8 cellular contexts compared by ENCODE assay signal in genomic region chr12:89525824-89526770, GRCh38. TPM values are rescaled to one million over a fixed set of nuclear protein-coding genes. Genes with fewer than 3 reads are reported as not detected.
DNase-seq lines count a peak whose midpoint lies in the region; ATAC-seq and TF ChIP-seq lines count a peak whose summit lies in the region.

POC1B (minus strand) TSS chr12:89526047; CDS start chr12:89525895, 152 bp downstream.

- H3K4me3 Mint-ChIP-seq in activated naive CD4-positive, alpha-beta T cell treated with anti-CD3 and anti-CD28 coated beads, Interleukin-2, amount 50 U/mL, for 24 hours = peak within 1 kb of the TSS; percentile 96

- peak within 1 kb of the TSS; percentile 93 for H3K27ac Mint-ChIP-seq in activated naive CD4-positive, alpha-beta T cell treated with anti-CD3 and anti-CD28 coated beads, Interleukin-2, amount 50 U/mL, for 24 hours

- H3K27me3 Mint-ChIP-seq in activated naive CD4-positive, alpha-beta T cell treated with anti-CD3 and anti-CD28 coated beads, Interleukin-2, amount 50 U/mL, for 24 hours = no peaks in the 10 kb centered on the region

- peaks cover 16% of the 10 kb centered on the region for H3K36me3 Mint-ChIP-seq in activated naive CD4-positive, alpha-beta T cell treated with anti-CD3 and anti-CD28 coated beads, Interleukin-2, amount 50 U/mL, for 24 hours

- DNase-seq in GM10266 (ENCODE audit: extremely low spot score) (peak; percentile 81), NCI-H1092 (lab: John Stamatoyannopoulos, UW) (peak; percentile 63), glomerular endothelial cell (ENCODE audit: extremely low read depth, low read depth, low spot score) (peak; percentile 39), non-pigmented ciliary epithelial cell (ENCODE audit: low read depth) (peak; percentile 50), superior temporal gyrus (ENCODE audit: extremely low spot score) (peak; percentile 94)

- H3K9me3 Mint-ChIP-seq in activated naive CD4-positive, alpha-beta T cell treated with anti-CD3 and anti-CD28 coated beads, Interleukin-2, amount 50 U/mL, for 24 hours = no peaks in the 10 kb centered on the region

- peak; percentile 66 for ATAC-seq in HG02623 (IDR thresholded peaks at IDR 0.05; ENCODE audit: unreplicated experiment)
- peak; percentile 82 for ATAC-seq in SK-N-SH treated with all-trans-retinoic acid at 6 μM for 48 hours

- TF ChIP-seq CTCF in GM10266 (IDR thresholded peaks at IDR 0.05; ENCODE audit: control insufficient read depth, insufficient read depth, low read depth, missing control alignments) = no peak

- H3K4me1 Mint-ChIP-seq in activated naive CD4-positive, alpha-beta T cell treated with anti-CD3 and anti-CD28 coated beads, Interleukin-2, amount 50 U/mL, for 24 hours = peaks cover 58% of the 10 kb centered on the region

TF ChIP-seq in SK-N-SH treated with all-trans-retinoic acid at 6 μM for 48 hours, 23 proteins besides CTCF, POLR2A, EP300 and RAD21:
- TF ChIP-seq ZNF8 (CRISPR knock-in tag; IDR thresholded peaks at IDR 0.05) = no peak
- TF ChIP-seq ZNF70 (CRISPR knock-in tag; IDR thresholded peaks at IDR 0.05) = no peak
- no peak; the same call in 1 of the 2 replicates for TF ChIP-seq TCF4 (CRISPR knock-in tag; IDR thresholded peaks at IDR 0.05; ENCODE audit: borderline replicate concordance)
- TF ChIP-seq SNAI2 (CRISPR knock-in tag; IDR thresholded peaks at IDR 0.05) = no peak
- TF ChIP-seq, protein P1, sequence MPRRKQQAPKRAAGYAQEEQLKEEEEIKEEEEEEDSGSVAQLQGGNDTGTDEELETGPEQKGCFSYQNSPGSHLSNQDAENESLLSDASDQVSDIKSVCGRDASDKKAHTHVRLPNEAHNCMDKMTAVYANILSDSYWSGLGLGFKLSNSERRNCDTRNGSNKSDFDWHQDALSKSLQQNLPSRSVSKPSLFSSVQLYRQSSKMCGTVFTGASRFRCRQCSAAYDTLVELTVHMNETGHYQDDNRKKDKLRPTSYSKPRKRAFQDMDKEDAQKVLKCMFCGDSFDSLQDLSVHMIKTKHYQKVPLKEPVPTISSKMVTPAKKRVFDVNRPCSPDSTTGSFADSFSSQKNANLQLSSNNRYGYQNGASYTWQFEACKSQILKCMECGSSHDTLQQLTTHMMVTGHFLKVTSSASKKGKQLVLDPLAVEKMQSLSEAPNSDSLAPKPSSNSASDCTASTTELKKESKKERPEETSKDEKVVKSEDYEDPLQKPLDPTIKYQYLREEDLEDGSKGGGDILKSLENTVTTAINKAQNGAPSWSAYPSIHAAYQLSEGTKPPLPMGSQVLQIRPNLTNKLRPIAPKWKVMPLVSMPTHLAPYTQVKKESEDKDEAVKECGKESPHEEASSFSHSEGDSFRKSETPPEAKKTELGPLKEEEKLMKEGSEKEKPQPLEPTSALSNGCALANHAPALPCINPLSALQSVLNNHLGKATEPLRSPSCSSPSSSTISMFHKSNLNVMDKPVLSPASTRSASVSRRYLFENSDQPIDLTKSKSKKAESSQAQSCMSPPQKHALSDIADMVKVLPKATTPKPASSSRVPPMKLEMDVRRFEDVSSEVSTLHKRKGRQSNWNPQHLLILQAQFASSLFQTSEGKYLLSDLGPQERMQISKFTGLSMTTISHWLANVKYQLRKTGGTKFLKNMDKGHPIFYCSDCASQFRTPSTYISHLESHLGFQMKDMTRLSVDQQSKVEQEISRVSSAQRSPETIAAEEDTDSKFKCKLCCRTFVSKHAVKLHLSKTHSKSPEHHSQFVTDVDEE (CRISPR knock-in tag; IDR thresholded peaks at IDR 0.05) = 0 out of 2 replicates have a peak, but pooled peaks have one; percentile 38

RNA-seq across cellular contexts. Expression of gene POC1B, which starts in this region (rescaled TPM):
- 21.5 and 21.8 TPM in 2 replicates for total RNA-seq in glomerular endothelial cell

Comparison
In these comparisons a context has a peak if more than half of its experiments do, and no peak if none do; other contexts are left out.
1. Peak in every context shown above with its lines: DNase-seq and ATAC-seq.
2. DNase-seq: peak in every context shown above with its lines; median percentile 94 in superior temporal gyrus; 81 in GM10266; 63 in NCI-H1092; 50 in non-pigmented ciliary epithelial cell; 39 in glomerular endothelial cell.